ENCODE assay signal across 8 cellular contexts in genomic region chr4:87209696-87210095, GRCh38. TPM values are rescaled to one million over a fixed set of nuclear protein-coding genes. Genes with fewer than 3 reads are reported as not detected.
DNase-seq lines count a peak whose midpoint lies in the region; ATAC-seq and TF ChIP-seq lines count a peak whose summit lies in the region.

No MANE protein-coding gene starts in this region.

- H3K4me1 ChIP-seq in mucosa of descending colon (ENCODE audit: low read depth): no peaks in the 10 kb centered on the region
- H3K4me1 ChIP-seq in PC-3 (ENCODE audit: insufficient read depth, low read length): no peaks in the 10 kb centered on the region

- CTCF ChIA-PET in PC-3 (lab: Charles Lee): no interaction called here

- no peak for DNase-seq in T-helper 2 cell treated with Interferon-gamma antibody and Interleukin-4, amounts not matched to agents 5 μg/mL and 100 μg/mL, for 36 hours (ENCODE audit: low spot score)
- DNase-seq in T-helper 2 cell: no peak
- no peak for DNase-seq in mucosa of descending colon
- no peak for DNase-seq in PC-3
- DNase-seq in SHP77 (lab: John Stamatoyannopoulos, UW): no peak
- no peak for DNase-seq in effector CD8-positive, alpha-beta T cell (lab: John Stamatoyannopoulos, UW)

- no peaks in the 10 kb centered on the region for H3F3A ChIP-seq in PC-3 (ENCODE audit: low read length, unreplicated experiment)

- H3K9me3 ChIP-seq in mucosa of descending colon (no peaks in the 10 kb centered on the region), PC-3 (ENCODE audit: low read length) (no peaks in the 10 kb centered on the region)

- H3K9ac ChIP-seq in PC-3 (ENCODE audit: low read length): no peak overlapping the region

- H3K79me2 ChIP-seq in PC-3 (ENCODE audit: low read length): 0 out of 2 replicates have a peak, but pooled peaks cover 5% of the 10 kb centered on the region

- TF ChIP-seq CTCF in mucosa of descending colon (IDR thresholded peaks at IDR 0.05): no peak
- TF ChIP-seq CTCF in PC-3 (conservative IDR thresholded peaks at IDR 0.05; ENCODE audit: low read depth, low read length): no peak

- H3K4me3 ChIP-seq in mucosa of descending colon: no peak overlapping the region
- H3K4me3 ChIP-seq in PC-3 (ENCODE audit: low read length): no peak overlapping the region

- POLR2A ChIA-PET in PC-3 (lab: Charles Lee; ENCODE audit: unreplicated experiment): no interaction called here

- no peaks in the 10 kb centered on the region for H3K9me3 Mint-ChIP-seq in T-helper 2 cell treated with Interferon-gamma antibody and Interleukin-4, amounts not matched to agents 5 μg/mL and 100 μg/mL, for 36 hours
- peaks cover 4% of the 10 kb centered on the region for H3K9me3 Mint-ChIP-seq in T-helper 1 cell treated with Interleukin-12 subunit alpha and Interleukin-12 subunit beta and Interleukin-4 antibody, amounts not matched to agents 30 μg/mL and 1 μg/mL, for 36 hours

- no peak overlapping the region for H2AFZ ChIP-seq in PC-3 (ENCODE audit: low read length)

- H3K27ac Mint-ChIP-seq in T-helper 2 cell treated with Interferon-gamma antibody and Interleukin-4, amounts not matched to agents 5 μg/mL and 100 μg/mL, for 36 hours: no peak overlapping the region
- no peak overlapping the region for H3K27ac Mint-ChIP-seq in T-helper 1 cell treated with Interleukin-12 subunit alpha and Interleukin-12 subunit beta and Interleukin-4 antibody, amounts not matched to agents 30 μg/mL and 1 μg/mL, for 36 hours

- H3K4me2 ChIP-seq in PC-3 (ENCODE audit: low read length): no peak overlapping the region

- BruUV-seq in PC-3 (replicated peaks; lab: Mats Ljungman, UMichigan): no TSS peak

- H3K36me3 Mint-ChIP-seq in T-helper 2 cell treated with Interferon-gamma antibody and Interleukin-4, amounts not matched to agents 5 μg/mL and 100 μg/mL, for 36 hours (ENCODE audit: low read depth): peaks cover 10% of the 10 kb centered on the region
- H3K36me3 Mint-ChIP-seq in T-helper 1 cell treated with Interleukin-12 subunit alpha and Interleukin-12 subunit beta and Interleukin-4 antibody, amounts not matched to agents 30 μg/mL and 1 μg/mL, for 36 hours (ENCODE audit: low read depth): peaks cover 1% of the 10 kb centered on the region

- H3K27ac ChIP-seq in PC-3 (ENCODE audit: low read length): no peak overlapping the region

- no peaks in the 10 kb centered on the region for H3K27me3 Mint-ChIP-seq in T-helper 2 cell treated with Interferon-gamma antibody and Interleukin-4, amounts not matched to agents 5 μg/mL and 100 μg/mL, for 36 hours (ENCODE audit: low read depth)
- H3K27me3 Mint-ChIP-seq in T-helper 1 cell treated with Interleukin-12 subunit alpha and Interleukin-12 subunit beta and Interleukin-4 antibody, amounts not matched to agents 30 μg/mL and 1 μg/mL, for 36 hours (ENCODE audit: low read depth): no peaks in the 10 kb centered on the region

- H3K9me2 ChIP-seq in PC-3 (replicated peaks; ENCODE audit: low read length): no peaks in the 10 kb centered on the region

- H3K4me3 Mint-ChIP-seq in T-helper 2 cell treated with Interferon-gamma antibody and Interleukin-4, amounts not matched to agents 5 μg/mL and 100 μg/mL, for 36 hours: peak overlapping the region; percentile 38
- peak overlapping the region; percentile 69 for H3K4me3 Mint-ChIP-seq in T-helper 1 cell treated with Interleukin-12 subunit alpha and Interleukin-12 subunit beta and Interleukin-4 antibody, amounts not matched to agents 30 μg/mL and 1 μg/mL, for 36 hours

- ATAC-seq in HG02981 (IDR thresholded peaks at IDR 0.05; ENCODE audit: unreplicated experiment) (peak; percentile 83), mucosa of descending colon (peak; percentile 55), PC-3 (no peak)

- H3K4me1 Mint-ChIP-seq in T-helper 2 cell treated with Interferon-gamma antibody and Interleukin-4, amounts not matched to agents 5 μg/mL and 100 μg/mL, for 36 hours (ENCODE audit: low read depth): peaks cover 10% of the 10 kb centered on the region
- peaks cover 7% of the 10 kb centered on the region for H3K4me1 Mint-ChIP-seq in T-helper 1 cell treated with Interleukin-12 subunit alpha and Interleukin-12 subunit beta and Interleukin-4 antibody, amounts not matched to agents 30 μg/mL and 1 μg/mL, for 36 hours (ENCODE audit: low read depth)

- H3K36me3 ChIP-seq in mucosa of descending colon (ENCODE audit: low read depth) (no peaks in the 10 kb centered on the region), PC-3 (ENCODE audit: low read depth, low read length) (no peaks in the 10 kb centered on the region)

- H3K27me3 ChIP-seq in PC-3 (ENCODE audit: low read length): no peaks in the 10 kb centered on the region

- intact Hi-C loops in mucosa of descending colon (cut with DNase I, micrococcal nuclease): no loop called here
- intact Hi-C loops in PC-3 (cut with micrococcal nuclease): no loop called here

- H4K20me1 ChIP-seq in PC-3 (ENCODE audit: low read length): no peaks in the 10 kb centered on the region

RNA-seq across cellular contexts. Expression of gene KLHL8, which starts 10.7 kb away (rescaled TPM):
- total RNA-seq in mucosa of descending colon: 10 to 100 TPM; 16.4 to 23.0 (median 22.5) TPM
- 5.6 and 12.7 TPM in 2 replicates for total RNA-seq in PC-3 (2014; rRNA removed)
